In the genomic region with DNA sequence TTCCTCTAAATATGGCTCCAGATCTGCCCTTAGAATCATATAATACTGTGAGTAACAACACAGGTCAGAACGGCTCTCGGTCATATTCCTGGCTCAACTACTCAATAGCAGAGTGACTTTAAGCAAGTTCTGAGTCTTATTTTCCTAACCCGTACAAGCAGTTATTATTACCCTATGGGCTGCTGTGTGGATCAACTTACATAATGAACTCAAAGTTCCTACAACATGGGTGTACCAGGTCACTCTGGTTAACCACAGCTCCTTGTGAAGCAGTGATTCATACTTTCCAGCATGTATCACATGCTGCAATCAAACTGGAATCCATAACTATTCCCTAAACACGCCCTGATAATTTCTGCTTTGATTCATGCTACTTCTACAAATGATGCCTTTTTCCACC, we compare ENCODE assay signal across 1 cellular context.
TF ChIP-seq lines count a peak whose summit lies in the region.

No MANE protein-coding gene starts in this region.

TF ChIP-seq in HEK293, 187 proteins besides CTCF, POLR2A, EP300 and RAD21 (continued from another document and continues in another):
- TF ChIP-seq, protein P1, sequence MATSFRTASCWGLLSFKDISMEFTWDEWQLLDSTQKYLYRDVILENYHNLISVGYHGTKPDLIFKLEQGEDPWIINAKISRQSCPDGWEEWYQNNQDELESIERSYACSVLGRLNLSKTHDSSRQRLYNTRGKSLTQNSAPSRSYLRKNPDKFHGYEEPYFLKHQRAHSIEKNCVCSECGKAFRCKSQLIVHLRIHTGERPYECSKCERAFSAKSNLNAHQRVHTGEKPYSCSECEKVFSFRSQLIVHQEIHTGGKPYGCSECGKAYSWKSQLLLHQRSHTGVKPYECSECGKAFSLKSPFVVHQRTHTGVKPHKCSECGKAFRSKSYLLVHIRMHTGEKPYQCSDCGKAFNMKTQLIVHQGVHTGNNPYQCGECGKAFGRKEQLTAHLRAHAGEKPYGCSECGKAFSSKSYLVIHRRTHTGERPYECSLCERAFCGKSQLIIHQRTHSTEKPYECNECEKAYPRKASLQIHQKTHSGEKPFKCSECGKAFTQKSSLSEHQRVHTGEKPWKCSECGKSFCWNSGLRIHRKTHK (tag by site-specific recombination; IDR thresholded peaks at IDR 0.05) = no peak
- TF ChIP-seq, protein P2, sequence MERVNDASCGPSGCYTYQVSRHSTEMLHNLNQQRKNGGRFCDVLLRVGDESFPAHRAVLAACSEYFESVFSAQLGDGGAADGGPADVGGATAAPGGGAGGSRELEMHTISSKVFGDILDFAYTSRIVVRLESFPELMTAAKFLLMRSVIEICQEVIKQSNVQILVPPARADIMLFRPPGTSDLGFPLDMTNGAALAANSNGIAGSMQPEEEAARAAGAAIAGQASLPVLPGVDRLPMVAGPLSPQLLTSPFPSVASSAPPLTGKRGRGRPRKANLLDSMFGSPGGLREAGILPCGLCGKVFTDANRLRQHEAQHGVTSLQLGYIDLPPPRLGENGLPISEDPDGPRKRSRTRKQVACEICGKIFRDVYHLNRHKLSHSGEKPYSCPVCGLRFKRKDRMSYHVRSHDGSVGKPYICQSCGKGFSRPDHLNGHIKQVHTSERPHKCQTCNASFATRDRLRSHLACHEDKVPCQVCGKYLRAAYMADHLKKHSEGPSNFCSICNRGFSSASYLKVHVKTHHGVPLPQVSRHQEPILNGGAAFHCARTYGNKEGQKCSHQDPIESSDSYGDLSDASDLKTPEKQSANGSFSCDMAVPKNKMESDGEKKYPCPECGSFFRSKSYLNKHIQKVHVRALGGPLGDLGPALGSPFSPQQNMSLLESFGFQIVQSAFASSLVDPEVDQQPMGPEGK (tag by site-specific recombination; IDR thresholded peaks at IDR 0.05) = 0 out of 2 replicates have a peak, but pooled peaks have one; percentile 18
- TF ChIP-seq, protein P3, sequence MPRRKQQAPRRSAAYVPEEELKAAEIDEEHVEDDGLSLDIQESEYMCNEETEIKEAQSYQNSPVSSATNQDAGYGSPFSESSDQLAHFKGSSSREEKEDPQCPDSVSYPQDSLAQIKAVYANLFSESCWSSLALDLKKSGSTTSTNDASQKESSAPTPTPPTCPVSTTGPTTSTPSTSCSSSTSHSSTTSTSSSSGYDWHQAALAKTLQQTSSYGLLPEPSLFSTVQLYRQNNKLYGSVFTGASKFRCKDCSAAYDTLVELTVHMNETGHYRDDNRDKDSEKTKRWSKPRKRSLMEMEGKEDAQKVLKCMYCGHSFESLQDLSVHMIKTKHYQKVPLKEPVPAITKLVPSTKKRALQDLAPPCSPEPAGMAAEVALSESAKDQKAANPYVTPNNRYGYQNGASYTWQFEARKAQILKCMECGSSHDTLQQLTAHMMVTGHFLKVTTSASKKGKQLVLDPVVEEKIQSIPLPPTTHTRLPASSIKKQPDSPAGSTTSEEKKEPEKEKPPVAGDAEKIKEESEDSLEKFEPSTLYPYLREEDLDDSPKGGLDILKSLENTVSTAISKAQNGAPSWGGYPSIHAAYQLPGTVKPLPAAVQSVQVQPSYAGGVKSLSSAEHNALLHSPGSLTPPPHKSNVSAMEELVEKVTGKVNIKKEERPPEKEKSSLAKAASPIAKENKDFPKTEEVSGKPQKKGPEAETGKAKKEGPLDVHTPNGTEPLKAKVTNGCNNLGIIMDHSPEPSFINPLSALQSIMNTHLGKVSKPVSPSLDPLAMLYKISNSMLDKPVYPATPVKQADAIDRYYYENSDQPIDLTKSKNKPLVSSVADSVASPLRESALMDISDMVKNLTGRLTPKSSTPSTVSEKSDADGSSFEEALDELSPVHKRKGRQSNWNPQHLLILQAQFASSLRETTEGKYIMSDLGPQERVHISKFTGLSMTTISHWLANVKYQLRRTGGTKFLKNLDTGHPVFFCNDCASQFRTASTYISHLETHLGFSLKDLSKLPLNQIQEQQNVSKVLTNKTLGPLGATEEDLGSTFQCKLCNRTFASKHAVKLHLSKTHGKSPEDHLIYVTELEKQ (tag by site-specific recombination; IDR thresholded peaks at IDR 0.05; ENCODE audit: borderline replicate concordance) = peak; percentile 77; the same call in 1 of the 2 replicates
- TF ChIP-seq ZNF433 (tag by site-specific recombination; IDR thresholded peaks at IDR 0.05; ENCODE audit: low read depth) (no peak), ZNF10 (tag by site-specific recombination; IDR thresholded peaks at IDR 0.05) (0 out of 2 replicates have a peak, but pooled peaks have one; percentile 39), ZNF529 (tag by site-specific recombination; IDR thresholded peaks at IDR 0.05; ENCODE audit: insufficient replicate concordance) (no peak), ZNF596 (tag by site-specific recombination; IDR thresholded peaks at IDR 0.05) (no peak), ZNF146 (tag by site-specific recombination; IDR thresholded peaks at IDR 0.05) (no peak), YY1 (tag by site-specific recombination; IDR thresholded peaks at IDR 0.05) (no peak), MYNN (tag by site-specific recombination; IDR thresholded peaks at IDR 0.05; ENCODE audit: borderline replicate concordance) (no peak), ZBTB48 (tag by site-specific recombination; IDR thresholded peaks at IDR 0.05) (no peak), ZNF184 (tag by site-specific recombination; IDR thresholded peaks at IDR 0.05) (peak; percentile 80), ZNF768 (tag by site-specific recombination; IDR thresholded peaks at IDR 0.05) (no peak), SP7 (tag by site-specific recombination; IDR thresholded peaks at IDR 0.05) (peak; percentile 90), ZNF324 (tag by site-specific recombination; IDR thresholded peaks at IDR 0.05) (peak; percentile 74; the same call in 1 of the 2 replicates), ZNF266 (tag by site-specific recombination; IDR thresholded peaks at IDR 0.05; ENCODE audit: low read depth) (no peak), ZBTB17 (tag by site-specific recombination; IDR thresholded peaks at IDR 0.05) (peak; percentile 70), ZNF214 (tag by site-specific recombination; IDR thresholded peaks at IDR 0.05; ENCODE audit: borderline replicate concordance) (no peak), ZNF837 (tag by site-specific recombination; IDR thresholded peaks at IDR 0.05) (no peak), ZNF302 (tag by site-specific recombination; IDR thresholded peaks at IDR 0.05; ENCODE audit: low read depth) (0 out of 2 replicates have a peak, but pooled peaks have one; percentile 14), SALL2 (tag by site-specific recombination; IDR thresholded peaks at IDR 0.05; ENCODE audit: borderline replicate concordance) (no peak)
- TF ChIP-seq, protein P4, sequence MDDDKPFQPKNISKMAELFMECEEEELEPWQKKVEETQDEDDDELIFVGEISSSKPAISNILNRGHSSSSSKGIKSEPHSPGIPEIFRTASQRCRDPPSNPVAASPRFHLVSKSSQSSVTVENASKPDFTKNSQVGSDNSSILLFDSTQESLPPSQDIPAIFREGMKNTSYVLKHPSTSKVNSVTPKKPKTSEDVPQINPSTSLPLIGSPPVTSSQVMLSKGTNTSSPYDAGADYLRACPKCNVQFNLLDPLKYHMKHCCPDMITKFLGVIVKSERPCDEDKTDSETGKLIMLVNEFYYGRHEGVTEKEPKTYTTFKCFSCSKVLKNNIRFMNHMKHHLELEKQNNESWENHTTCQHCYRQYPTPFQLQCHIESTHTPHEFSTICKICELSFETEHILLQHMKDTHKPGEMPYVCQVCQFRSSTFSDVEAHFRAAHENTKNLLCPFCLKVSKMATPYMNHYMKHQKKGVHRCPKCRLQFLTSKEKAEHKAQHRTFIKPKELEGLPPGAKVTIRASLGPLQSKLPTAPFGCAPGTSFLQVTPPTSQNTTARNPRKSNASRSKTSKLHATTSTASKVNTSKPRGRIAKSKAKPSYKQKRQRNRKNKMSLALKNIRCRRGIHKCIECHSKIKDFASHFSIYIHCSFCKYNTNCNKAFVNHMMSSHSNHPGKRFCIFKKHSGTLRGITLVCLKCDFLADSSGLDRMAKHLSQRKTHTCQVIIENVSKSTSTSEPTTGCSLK (tag by site-specific recombination; IDR thresholded peaks at IDR 0.05) = no peak
- TF ChIP-seq, protein P5, sequence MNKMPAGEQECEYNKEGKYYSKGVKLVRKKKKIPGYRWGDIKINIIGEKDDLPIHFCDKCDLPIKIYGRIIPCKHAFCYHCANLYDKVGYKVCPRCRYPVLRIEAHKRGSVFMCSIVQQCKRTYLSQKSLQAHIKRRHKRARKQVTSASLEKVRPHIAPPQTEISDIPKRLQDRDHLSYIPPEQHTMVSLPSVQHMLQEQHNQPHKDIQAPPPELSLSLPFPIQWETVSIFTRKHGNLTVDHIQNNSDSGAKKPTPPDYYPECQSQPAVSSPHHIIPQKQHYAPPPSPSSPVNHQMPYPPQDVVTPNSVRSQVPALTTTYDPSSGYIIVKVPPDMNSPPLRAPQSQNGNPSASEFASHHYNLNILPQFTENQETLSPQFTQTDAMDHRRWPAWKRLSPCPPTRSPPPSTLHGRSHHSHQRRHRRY (tag by site-specific recombination; IDR thresholded peaks at IDR 0.05) = no peak
- TF ChIP-seq, protein P6, sequence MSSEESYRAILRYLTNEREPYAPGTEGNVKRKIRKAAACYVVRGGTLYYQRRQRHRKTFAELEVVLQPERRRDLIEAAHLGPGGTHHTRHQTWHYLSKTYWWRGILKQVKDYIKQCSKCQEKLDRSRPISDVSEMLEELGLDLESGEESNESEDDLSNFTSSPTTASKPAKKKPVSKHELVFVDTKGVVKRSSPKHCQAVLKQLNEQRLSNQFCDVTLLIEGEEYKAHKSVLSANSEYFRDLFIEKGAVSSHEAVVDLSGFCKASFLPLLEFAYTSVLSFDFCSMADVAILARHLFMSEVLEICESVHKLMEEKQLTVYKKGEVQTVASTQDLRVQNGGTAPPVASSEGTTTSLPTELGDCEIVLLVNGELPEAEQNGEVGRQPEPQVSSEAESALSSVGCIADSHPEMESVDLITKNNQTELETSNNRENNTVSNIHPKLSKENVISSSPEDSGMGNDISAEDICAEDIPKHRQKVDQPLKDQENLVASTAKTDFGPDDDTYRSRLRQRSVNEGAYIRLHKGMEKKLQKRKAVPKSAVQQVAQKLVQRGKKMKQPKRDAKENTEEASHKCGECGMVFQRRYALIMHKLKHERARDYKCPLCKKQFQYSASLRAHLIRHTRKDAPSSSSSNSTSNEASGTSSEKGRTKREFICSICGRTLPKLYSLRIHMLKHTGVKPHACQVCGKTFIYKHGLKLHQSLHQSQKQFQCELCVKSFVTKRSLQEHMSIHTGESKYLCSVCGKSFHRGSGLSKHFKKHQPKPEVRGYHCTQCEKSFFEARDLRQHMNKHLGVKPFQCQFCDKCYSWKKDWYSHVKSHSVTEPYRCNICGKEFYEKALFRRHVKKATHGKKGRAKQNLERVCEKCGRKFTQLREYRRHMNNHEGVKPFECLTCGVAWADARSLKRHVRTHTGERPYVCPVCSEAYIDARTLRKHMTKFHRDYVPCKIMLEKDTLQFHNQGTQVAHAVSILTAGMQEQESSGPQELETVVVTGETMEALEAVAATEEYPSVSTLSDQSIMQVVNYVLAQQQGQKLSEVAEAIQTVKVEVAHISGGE (tag by site-specific recombination; conservative IDR thresholded peaks at IDR 0.05; ENCODE audit: low read depth) = no peak
- TF ChIP-seq, protein P7, sequence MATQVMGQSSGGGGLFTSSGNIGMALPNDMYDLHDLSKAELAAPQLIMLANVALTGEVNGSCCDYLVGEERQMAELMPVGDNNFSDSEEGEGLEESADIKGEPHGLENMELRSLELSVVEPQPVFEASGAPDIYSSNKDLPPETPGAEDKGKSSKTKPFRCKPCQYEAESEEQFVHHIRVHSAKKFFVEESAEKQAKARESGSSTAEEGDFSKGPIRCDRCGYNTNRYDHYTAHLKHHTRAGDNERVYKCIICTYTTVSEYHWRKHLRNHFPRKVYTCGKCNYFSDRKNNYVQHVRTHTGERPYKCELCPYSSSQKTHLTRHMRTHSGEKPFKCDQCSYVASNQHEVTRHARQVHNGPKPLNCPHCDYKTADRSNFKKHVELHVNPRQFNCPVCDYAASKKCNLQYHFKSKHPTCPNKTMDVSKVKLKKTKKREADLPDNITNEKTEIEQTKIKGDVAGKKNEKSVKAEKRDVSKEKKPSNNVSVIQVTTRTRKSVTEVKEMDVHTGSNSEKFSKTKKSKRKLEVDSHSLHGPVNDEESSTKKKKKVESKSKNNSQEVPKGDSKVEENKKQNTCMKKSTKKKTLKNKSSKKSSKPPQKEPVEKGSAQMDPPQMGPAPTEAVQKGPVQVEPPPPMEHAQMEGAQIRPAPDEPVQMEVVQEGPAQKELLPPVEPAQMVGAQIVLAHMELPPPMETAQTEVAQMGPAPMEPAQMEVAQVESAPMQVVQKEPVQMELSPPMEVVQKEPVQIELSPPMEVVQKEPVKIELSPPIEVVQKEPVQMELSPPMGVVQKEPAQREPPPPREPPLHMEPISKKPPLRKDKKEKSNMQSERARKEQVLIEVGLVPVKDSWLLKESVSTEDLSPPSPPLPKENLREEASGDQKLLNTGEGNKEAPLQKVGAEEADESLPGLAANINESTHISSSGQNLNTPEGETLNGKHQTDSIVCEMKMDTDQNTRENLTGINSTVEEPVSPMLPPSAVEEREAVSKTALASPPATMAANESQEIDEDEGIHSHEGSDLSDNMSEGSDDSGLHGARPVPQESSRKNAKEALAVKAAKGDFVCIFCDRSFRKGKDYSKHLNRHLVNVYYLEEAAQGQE (tag by site-specific recombination; IDR thresholded peaks at IDR 0.05) = no peak
- TF ChIP-seq, protein P8, sequence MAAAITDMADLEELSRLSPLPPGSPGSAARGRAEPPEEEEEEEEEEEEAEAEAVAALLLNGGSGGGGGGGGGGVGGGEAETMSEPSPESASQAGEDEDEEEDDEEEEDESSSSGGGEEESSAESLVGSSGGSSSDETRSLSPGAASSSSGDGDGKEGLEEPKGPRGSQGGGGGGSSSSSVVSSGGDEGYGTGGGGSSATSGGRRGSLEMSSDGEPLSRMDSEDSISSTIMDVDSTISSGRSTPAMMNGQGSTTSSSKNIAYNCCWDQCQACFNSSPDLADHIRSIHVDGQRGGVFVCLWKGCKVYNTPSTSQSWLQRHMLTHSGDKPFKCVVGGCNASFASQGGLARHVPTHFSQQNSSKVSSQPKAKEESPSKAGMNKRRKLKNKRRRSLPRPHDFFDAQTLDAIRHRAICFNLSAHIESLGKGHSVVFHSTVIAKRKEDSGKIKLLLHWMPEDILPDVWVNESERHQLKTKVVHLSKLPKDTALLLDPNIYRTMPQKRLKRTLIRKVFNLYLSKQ (tag by site-specific recombination; IDR thresholded peaks at IDR 0.05; ENCODE audit: borderline replicate concordance) = no peak
- TF ChIP-seq, protein P9, sequence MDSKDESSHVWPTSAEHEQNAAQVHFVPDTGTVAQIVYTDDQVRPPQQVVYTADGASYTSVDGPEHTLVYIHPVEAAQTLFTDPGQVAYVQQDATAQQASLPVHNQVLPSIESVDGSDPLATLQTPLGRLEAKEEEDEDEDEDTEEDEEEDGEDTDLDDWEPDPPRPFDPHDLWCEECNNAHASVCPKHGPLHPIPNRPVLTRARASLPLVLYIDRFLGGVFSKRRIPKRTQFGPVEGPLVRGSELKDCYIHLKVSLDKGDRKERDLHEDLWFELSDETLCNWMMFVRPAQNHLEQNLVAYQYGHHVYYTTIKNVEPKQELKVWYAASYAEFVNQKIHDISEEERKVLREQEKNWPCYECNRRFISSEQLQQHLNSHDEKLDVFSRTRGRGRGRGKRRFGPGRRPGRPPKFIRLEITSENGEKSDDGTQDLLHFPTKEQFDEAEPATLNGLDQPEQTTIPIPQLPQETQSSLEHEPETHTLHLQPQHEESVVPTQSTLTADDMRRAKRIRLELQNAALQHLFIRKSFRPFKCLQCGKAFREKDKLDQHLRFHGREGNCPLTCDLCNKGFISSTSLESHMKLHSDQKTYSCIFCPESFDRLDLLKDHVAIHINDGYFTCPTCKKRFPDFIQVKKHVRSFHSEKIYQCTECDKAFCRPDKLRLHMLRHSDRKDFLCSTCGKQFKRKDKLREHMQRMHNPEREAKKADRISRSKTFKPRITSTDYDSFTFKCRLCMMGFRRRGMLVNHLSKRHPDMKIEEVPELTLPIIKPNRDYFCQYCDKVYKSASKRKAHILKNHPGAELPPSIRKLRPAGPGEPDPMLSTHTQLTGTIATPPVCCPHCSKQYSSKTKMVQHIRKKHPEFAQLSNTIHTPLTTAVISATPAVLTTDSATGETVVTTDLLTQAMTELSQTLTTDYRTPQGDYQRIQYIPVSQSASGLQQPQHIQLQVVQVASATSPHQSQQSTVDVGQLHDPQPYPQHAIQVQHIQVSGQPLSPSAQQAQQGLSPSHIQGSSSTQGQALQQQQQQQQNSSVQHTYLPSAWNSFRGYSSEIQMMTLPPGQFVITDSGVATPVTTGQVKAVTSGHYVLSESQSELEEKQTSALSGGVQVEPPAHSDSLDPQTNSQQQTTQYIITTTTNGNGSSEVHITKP (tag by site-specific recombination; IDR thresholded peaks at IDR 0.05) = peak; percentile 53; the same call in 1 of the 2 replicates
